8 cellular contexts compared by ENCODE assay signal in the genomic region with DNA sequence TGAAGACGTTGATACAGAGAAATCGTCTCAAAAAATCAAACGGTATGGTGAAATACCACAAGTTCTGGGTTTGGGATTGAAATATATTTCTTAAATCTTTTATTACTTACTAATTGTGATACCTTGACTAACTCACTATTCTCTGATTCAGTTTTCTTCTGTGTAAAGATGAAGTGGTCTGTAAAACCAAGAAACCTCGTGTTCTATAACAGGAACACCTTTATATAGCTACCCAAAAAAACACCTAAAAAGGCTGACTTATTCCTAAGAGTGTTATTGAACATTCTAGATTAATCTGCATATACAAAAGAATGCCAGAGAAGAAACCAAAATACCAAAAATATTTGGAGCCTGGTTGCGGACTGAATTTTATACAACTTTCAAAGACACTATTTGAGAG. TPM values are rescaled to one million over a fixed set of nuclear protein-coding genes. Genes with fewer than 3 reads are reported as not detected.
DNase-seq lines count a peak whose midpoint lies in the region; ATAC-seq and TF ChIP-seq lines count a peak whose summit lies in the region.

No MANE protein-coding gene starts in this region.

- no peak overlapping the region for H3K18ac ChIP-seq in IMR-90 (ENCODE audit: low read depth, low read length)

- no peaks in the 10 kb centered on the region for H3K9me3 ChIP-seq in CD8-positive, alpha-beta memory T cell (ENCODE audit: low read length)
- no peaks in the 10 kb centered on the region for H3K9me3 ChIP-seq in IMR-90 (ENCODE audit: control insufficient read depth, insufficient read depth, low read length)
- no peaks in the 10 kb centered on the region for H3K9me3 ChIP-seq in neuron (ENCODE audit: low read length)

- peaks cover 21% of the 10 kb centered on the region for H3K4me1 ChIP-seq in CD8-positive, alpha-beta memory T cell (ENCODE audit: insufficient read depth, low read length)
- H3K4me1 ChIP-seq in IMR-90 (ENCODE audit: control insufficient read depth, insufficient read depth, low read length) = no peaks in the 10 kb centered on the region
- no peaks in the 10 kb centered on the region for H3K4me1 ChIP-seq in neuron (ENCODE audit: insufficient read depth, low read length)

- H3K36me3 ChIP-seq in CD8-positive, alpha-beta memory T cell (ENCODE audit: insufficient read depth, low read length) = no peaks in the 10 kb centered on the region
- H3K36me3 ChIP-seq in IMR-90 (ENCODE audit: control insufficient read depth, insufficient read depth, low read length) (no peaks in the 10 kb centered on the region; the same call in 1 of the 2 replicates), neuron (ENCODE audit: insufficient read depth, low read length) (no peaks in the 10 kb centered on the region)

- peak overlapping the region; percentile 84 to 94 (median 89) for H3K4me3 Mint-ChIP-seq in CD8-positive, alpha-beta memory T cell

- H3K27me3 ChIP-seq in CD8-positive, alpha-beta memory T cell (ENCODE audit: insufficient read depth, low read length, poor library complexity, severe bottlenecking) = no peaks in the 10 kb centered on the region
- H3K27me3 ChIP-seq in IMR-90 (ENCODE audit: control insufficient read depth, insufficient read depth, low read length) (no peaks in the 10 kb centered on the region), neuron (ENCODE audit: insufficient read depth, low read length) (no peaks in the 10 kb centered on the region)

- no peak overlapping the region for H2BK15ac ChIP-seq in IMR-90 (ENCODE audit: low read depth, low read length)

- no peak overlapping the region for H2AFZ ChIP-seq in IMR-90 (replicated peaks; ENCODE audit: low read length, poor library complexity)
- peak overlapping the region; percentile 23 for H2AFZ ChIP-seq in neuron (ENCODE audit: low read depth, low read length)

- no peaks in the 10 kb centered on the region; the same call in 1 of the 2 replicates for H3K9me1 ChIP-seq in IMR-90 (ENCODE audit: insufficient read depth, low read length)

- H3K27ac ChIP-seq in CD8-positive, alpha-beta memory T cell (ENCODE audit: low read depth, low read length) = peak overlapping the region; percentile 81
- no peak overlapping the region for H3K27ac ChIP-seq in IMR-90 (ENCODE audit: insufficient read depth, low read length)

- ATAC-seq in IMR-90 (ENCODE audit: low read depth) (no peak), HG02571 (IDR thresholded peaks at IDR 0.05; ENCODE audit: unreplicated experiment) (no peak), sciatic nerve (no peak), left colon (no peak)

- H3K4ac ChIP-seq in IMR-90 (ENCODE audit: low read depth, low read length) = no peak overlapping the region

- no peaks in the 10 kb centered on the region for H3K27me3 Mint-ChIP-seq in CD8-positive, alpha-beta memory T cell

- no peaks in the 10 kb centered on the region for H4K20me1 ChIP-seq in IMR-90 (ENCODE audit: insufficient read depth, low read length)

- dilution Hi-C loops in IMR-90 (cut with HindIII; ENCODE audit: low sequenced_read_pairs, unreplicated experiment) = no loop called here

- H3K9me3 Mint-ChIP-seq in CD8-positive, alpha-beta memory T cell = no peaks in the 10 kb centered on the region

- no peak overlapping the region for H4K5ac ChIP-seq in IMR-90 (ENCODE audit: low read depth, low read length)

- in situ Hi-C loops in IMR-90 (cut with MboI; ENCODE audit: low sequenced_read_pairs) = loop anchor here (25.0 kb wide), 1 partner anchor 540 kb away; the partner anchor contains the start of genes CRYZ and TYW3

- CTCF ChIA-PET in CD8-positive, alpha-beta memory T cell (lab: Charles Lee) = no interaction called here
- CTCF ChIA-PET in IMR-90 (lab: Yijun Ruan, JAX) = no interaction called here

- H3K36me3 Mint-ChIP-seq in CD8-positive, alpha-beta memory T cell = peaks cover 8 to 26% (median 14%) of the 10 kb centered on the region in 3 donors

- H3K9ac ChIP-seq in IMR-90 (ENCODE audit: low read depth, low read length) = peak overlapping the region; percentile 60; the same call in 1 of the 2 replicates

- peak overlapping the region; percentile 66; the same call in 1 of the 2 replicates for H3K4me2 ChIP-seq in IMR-90 (ENCODE audit: low read depth, low read length)

- H3K27ac Mint-ChIP-seq in CD8-positive, alpha-beta memory T cell = peak overlapping the region; percentile 83 to 99 (median 94)

- DNase-seq in CD8-positive, alpha-beta memory T cell = no peak
- DNase-seq in IMR-90 (no peak), choroid plexus epithelial cell (ENCODE audit: low read depth) (no peak), sciatic nerve (ENCODE audit: low spot score) (no peak), left colon (no peak), foreskin melanocyte (no peak)

- H3K23ac ChIP-seq in IMR-90 (ENCODE audit: low read depth, low read length) = no peak overlapping the region

- POLR2A ChIA-PET in CD8-positive, alpha-beta memory T cell (lab: Charles Lee) = no interaction called here
- POLR2A ChIA-PET in IMR-90 (lab: Charles Lee; ENCODE audit: unreplicated experiment) = no interaction called here

- TF ChIP-seq CTCF in IMR-90 (conservative IDR thresholded peaks at IDR 0.05; ENCODE audit: low read depth, low read length) = no peak
- TF ChIP-seq CTCF in choroid plexus epithelial cell (conservative IDR thresholded peaks at IDR 0.05; ENCODE audit: low read depth, low read length) = no peak

- no peak for TF ChIP-seq POLR2A in IMR-90 (IDR thresholded peaks at IDR 0.05; ENCODE audit: low read depth, low read length)

- H3K4me1 Mint-ChIP-seq in CD8-positive, alpha-beta memory T cell = peaks cover 33 to 45% (median 33%) of the 10 kb centered on the region in 3 donors

- no CpG with 5 or more reads among the region's 5 CpGs for WGBS in IMR-90 (ENCODE audit: extremely low coverage in 2 of 2, insufficient read length in 1 of 2), 2 experiments

- H2BK120ac ChIP-seq in IMR-90 (ENCODE audit: low read depth, low read length) = no peak overlapping the region

- H2BK5ac ChIP-seq in IMR-90 (ENCODE audit: low read depth, low read length, poor library complexity, severe bottlenecking) = no peak overlapping the region

- H2AK9ac ChIP-seq in IMR-90 (replicated peaks; ENCODE audit: low read depth, low read length, poor library complexity) = no peak overlapping the region

- peak overlapping the region; percentile 81 for H3K4me3 ChIP-seq in CD8-positive, alpha-beta memory T cell (ENCODE audit: low read length)
- H3K4me3 ChIP-seq in IMR-90 (ENCODE audit: insufficient read depth, low read depth, low read length) (peak overlapping the region; percentile 64; the same call in 1 of the 2 replicates), choroid plexus epithelial cell (ENCODE audit: low read depth, low read length) (peak overlapping the region; percentile 75), neuron (ENCODE audit: low read length) (no peak overlapping the region)

- no peak for TF ChIP-seq RAD21 in IMR-90 (IDR thresholded peaks at IDR 0.05; ENCODE audit: low read length)

- intact Hi-C loops in IMR-90 (cut with micrococcal nuclease) (no loop called here), sciatic nerve (cut with DNase I) (no loop called here), left colon (cut with DNase I, micrococcal nuclease) (no loop called here)

- BruUV-seq in IMR-90 (replicated peaks; lab: Mats Ljungman, UMichigan) = no TSS peak

- H2BK20ac ChIP-seq in IMR-90 (ENCODE audit: low read depth, low read length) = no peak overlapping the region

- H3K79me1 ChIP-seq in IMR-90 (ENCODE audit: low read depth in 1 of 2, low read length in 2 of 2) = peaks cover 2 to 5% of the 10 kb centered on the region in 2 experiments; a peak in 2 of 4 replicates

- H3K14ac ChIP-seq in IMR-90 (replicated peaks; ENCODE audit: low read depth, low read length) = no peak overlapping the region

- peak overlapping the region; percentile 72; the same call in 1 of the 2 replicates for H3K56ac ChIP-seq in IMR-90 (ENCODE audit: extremely low read depth, insufficient read depth, low read length)

- H4K8ac ChIP-seq in IMR-90 (ENCODE audit: low read depth in 2 of 2, low read length in 2 of 2) = peak overlapping the region; percentile 45 to 93; a peak in 2 of 4 replicates

- no peak overlapping the region for H2AK5ac ChIP-seq in IMR-90 (ENCODE audit: low read depth, low read length)

- no peak overlapping the region for H4K91ac ChIP-seq in IMR-90 (ENCODE audit: insufficient read depth, low read depth, low read length)

TF ChIP-seq in IMR-90, 13 proteins besides CTCF, POLR2A, EP300 and RAD21 (continues in another document):
- TF ChIP-seq FOS (IDR thresholded peaks at IDR 0.05; ENCODE audit: low read depth, low read length) (no peak), SMC3 (IDR thresholded peaks at IDR 0.05; ENCODE audit: low read depth, low read length) (no peak), MAZ (IDR thresholded peaks at IDR 0.05; ENCODE audit: borderline replicate concordance, low read depth, low read length) (no peak), BHLHE40 (IDR thresholded peaks at IDR 0.05; ENCODE audit: low read depth, low read length) (no peak), RFX5 (IDR thresholded peaks at IDR 0.05; ENCODE audit: low read depth, low read length) (no peak), NFE2L2 (IDR thresholded peaks at IDR 0.05; ENCODE audit: low read depth, low read length) (no peak), RCOR1 (IDR thresholded peaks at IDR 0.05; ENCODE audit: insufficient replicate concordance, low read length) (no peak)

RNA-seq across cellular contexts. Expression of gene LRRIQ3, which starts 0.7 kb away (rescaled TPM):
- total RNA-seq in CD8-positive, alpha-beta memory T cell = 1 to 10 TPM; 2.0 to 2.9 TPM
- polyA plus RNA-seq in CD8-positive, alpha-beta memory T cell = 1.3 TPM
- total RNA-seq in IMR-90 (2012; rRNA removed) (1.8 and 3.1 TPM in 2 replicates), sciatic nerve (0.49 TPM), left colon (under 1 TPM; 0.34 TPM)
- 0.67 and 1.2 TPM in 2 replicates for polyA plus RNA-seq in IMR-90 (2012; rRNA removed)
- polyA plus RNA-seq in IMR-90 (2012; cell fraction: cytosol; rRNA removed) = 0.05 and 0.27 TPM in 2 replicates
- polyA plus RNA-seq in IMR-90 (2012; cell fraction: nucleus; rRNA removed; ENCODE audit: low replicate concordance) = 0.08 and 0.46 TPM in 2 replicates

RNA-seq across cellular contexts. Expression of gene FPGT, which starts 0.8 kb away (rescaled TPM):
- 10 to 100 TPM; 13.0 to 15.3 TPM for total RNA-seq in CD8-positive, alpha-beta memory T cell
- polyA plus RNA-seq in CD8-positive, alpha-beta memory T cell = 6.1 TPM
- total RNA-seq in IMR-90 (2012; rRNA removed) = 13.3 and 23.6 TPM in 2 replicates
- polyA plus RNA-seq in IMR-90 (2012; rRNA removed) = 5.5 and 9.4 TPM in 2 replicates
- polyA plus RNA-seq in IMR-90 (2012; cell fraction: cytosol; rRNA removed) = 0.71 and 1.0 TPM in 2 replicates
- polyA plus RNA-seq in IMR-90 (2012; cell fraction: nucleus; rRNA removed; ENCODE audit: low replicate concordance) = 1.1 and 9.5 TPM in 2 replicates
- 23.1 TPM for total RNA-seq in sciatic nerve
- total RNA-seq in left colon = 10 to 100 TPM; 19.8 to 26.2 TPM

RNA-seq across cellular contexts. Expression of gene TNNI3K, which starts 37.9 kb away (rescaled TPM):
- total RNA-seq in CD8-positive, alpha-beta memory T cell = not detected
- 0.38 TPM for polyA plus RNA-seq in CD8-positive, alpha-beta memory T cell
- total RNA-seq in IMR-90 (2012; rRNA removed) (0.28 and 0.90 TPM in 2 replicates), sciatic nerve (9.6 TPM), left colon (1 to 10 TPM in 1 of 2 donors, not detected in 1; 1.0 TPM)
- 0.49 and 1.3 TPM in 2 replicates for polyA plus RNA-seq in IMR-90 (2012; rRNA removed)
- polyA plus RNA-seq in IMR-90 (2012; cell fraction: cytosol; rRNA removed) = 0.20 and 0.31 TPM in 2 replicates
- 0.78 and 3.6 TPM in 2 replicates for polyA plus RNA-seq in IMR-90 (2012; cell fraction: nucleus; rRNA removed; ENCODE audit: low replicate concordance)
